1 cellular context compared by ENCODE assay signal in the genomic region with DNA sequence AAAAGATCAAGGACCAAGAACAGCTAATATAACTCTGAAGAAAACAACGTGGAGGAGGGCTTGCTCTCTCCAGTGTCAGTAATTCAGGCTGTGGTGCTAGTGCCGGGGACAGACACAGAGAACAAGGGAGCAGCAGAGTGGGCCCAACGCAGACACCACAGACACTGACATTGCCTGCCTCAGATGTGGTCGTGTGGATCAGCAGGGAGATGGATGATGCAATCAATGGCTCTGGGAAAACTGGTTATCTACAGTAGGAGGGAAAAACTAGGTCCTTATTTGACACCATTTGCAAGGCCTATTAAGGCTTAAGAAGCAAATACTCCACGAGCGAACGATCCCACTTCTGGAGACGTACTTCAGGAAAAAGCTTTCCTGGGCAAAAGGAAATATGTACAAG.
TF ChIP-seq lines count a peak whose summit lies in the region.

No MANE protein-coding gene starts in this region.

TF ChIP-seq in GM23338, 12 proteins besides CTCF, POLR2A, EP300 and RAD21 (continued from another document):
- TF ChIP-seq, protein P1, sequence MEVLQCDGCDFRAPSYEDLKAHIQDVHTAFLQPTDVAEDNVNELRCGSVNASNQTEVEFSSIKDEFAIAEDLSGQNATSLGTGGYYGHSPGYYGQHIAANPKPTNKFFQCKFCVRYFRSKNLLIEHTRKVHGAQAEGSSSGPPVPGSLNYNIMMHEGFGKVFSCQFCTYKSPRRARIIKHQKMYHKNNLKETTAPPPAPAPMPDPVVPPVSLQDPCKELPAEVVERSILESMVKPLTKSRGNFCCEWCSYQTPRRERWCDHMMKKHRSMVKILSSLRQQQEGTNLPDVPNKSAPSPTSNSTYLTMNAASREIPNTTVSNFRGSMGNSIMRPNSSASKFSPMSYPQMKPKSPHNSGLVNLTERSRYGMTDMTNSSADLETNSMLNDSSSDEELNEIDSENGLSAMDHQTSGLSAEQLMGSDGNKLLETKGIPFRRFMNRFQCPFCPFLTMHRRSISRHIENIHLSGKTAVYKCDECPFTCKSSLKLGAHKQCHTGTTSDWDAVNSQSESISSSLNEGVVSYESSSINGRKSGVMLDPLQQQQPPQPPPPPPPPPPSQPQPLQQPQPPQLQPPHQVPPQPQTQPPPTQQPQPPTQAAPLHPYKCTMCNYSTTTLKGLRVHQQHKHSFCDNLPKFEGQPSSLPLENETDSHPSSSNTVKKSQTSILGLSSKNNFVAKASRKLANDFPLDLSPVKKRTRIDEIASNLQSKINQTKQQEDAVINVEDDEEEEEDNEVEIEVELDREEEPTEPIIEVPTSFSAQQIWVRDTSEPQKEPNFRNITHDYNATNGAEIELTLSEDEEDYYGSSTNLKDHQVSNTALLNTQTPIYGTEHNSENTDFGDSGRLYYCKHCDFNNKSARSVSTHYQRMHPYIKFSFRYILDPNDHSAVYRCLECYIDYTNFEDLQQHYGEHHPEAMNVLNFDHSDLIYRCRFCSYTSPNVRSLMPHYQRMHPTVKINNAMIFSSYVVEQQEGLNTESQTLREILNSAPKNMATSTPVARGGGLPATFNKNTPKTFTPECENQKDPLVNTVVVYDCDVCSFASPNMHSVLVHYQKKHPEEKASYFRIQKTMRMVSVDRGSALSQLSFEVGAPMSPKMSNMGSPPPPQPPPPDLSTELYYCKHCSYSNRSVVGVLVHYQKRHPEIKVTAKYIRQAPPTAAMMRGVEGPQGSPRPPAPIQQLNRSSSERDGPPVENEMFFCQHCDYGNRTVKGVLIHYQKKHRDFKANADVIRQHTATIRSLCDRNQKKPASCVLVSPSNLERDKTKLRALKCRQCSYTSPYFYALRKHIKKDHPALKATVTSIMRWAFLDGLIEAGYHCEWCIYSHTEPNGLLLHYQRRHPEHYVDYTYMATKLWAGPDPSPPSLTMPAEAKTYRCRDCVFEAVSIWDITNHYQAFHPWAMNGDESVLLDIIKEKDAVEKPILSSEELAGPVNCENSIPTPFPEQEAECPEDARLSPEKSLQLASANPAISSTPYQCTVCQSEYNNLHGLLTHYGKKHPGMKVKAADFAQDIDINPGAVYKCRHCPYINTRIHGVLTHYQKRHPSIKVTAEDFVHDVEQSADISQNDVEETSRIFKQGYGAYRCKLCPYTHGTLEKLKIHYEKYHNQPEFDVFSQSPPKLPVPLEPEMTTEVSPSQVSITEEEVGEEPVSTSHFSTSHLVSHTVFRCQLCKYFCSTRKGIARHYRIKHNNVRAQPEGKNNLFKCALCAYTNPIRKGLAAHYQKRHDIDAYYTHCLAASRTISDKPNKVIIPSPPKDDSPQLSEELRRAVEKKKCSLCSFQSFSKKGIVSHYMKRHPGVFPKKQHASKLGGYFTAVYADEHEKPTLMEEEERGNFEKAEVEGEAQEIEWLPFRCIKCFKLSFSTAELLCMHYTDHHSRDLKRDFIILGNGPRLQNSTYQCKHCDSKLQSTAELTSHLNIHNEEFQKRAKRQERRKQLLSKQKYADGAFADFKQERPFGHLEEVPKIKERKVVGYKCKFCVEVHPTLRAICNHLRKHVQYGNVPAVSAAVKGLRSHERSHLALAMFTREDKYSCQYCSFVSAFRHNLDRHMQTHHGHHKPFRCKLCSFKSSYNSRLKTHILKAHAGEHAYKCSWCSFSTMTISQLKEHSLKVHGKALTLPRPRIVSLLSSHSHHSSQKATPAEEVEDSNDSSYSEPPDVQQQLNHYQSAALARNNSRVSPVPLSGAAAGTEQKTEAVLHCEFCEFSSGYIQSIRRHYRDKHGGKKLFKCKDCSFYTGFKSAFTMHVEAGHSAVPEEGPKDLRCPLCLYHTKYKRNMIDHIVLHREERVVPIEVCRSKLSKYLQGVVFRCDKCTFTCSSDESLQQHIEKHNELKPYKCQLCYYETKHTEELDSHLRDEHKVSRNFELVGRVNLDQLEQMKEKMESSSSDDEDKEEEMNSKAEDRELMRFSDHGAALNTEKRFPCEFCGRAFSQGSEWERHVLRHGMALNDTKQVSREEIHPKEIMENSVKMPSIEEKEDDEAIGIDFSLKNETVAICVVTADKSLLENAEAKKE (CRISPR knock-in tag; IDR thresholded peaks at IDR 0.05) = no peak
- TF ChIP-seq EZH2phosphoT487 (IDR thresholded peaks at IDR 0.05; ENCODE audit: unreplicated experiment) (no peak), ZNF114 (CRISPR knock-in tag; IDR thresholded peaks at IDR 0.05) (no peak), ZNF331 (CRISPR knock-in tag; IDR thresholded peaks at IDR 0.05; ENCODE audit: low read depth) (no peak), NANOG (IDR thresholded peaks at IDR 0.05; ENCODE audit: borderline replicate concordance) (no peak), STAT1 (IDR thresholded peaks at IDR 0.05; ENCODE audit: unreplicated experiment) (no peak), JUNB (IDR thresholded peaks at IDR 0.05; ENCODE audit: unreplicated experiment) (no peak), POLR2AphosphoS5 (IDR thresholded peaks at IDR 0.05; ENCODE audit: low read depth) (no peak), EZH2 (IDR thresholded peaks at IDR 0.05; ENCODE audit: low read depth, unreplicated experiment) (no peak), CREB1 (CRISPR knock-in tag; IDR thresholded peaks at IDR 0.05; ENCODE audit: low read depth) (no peak)
- TF ChIP-seq, protein P2, sequence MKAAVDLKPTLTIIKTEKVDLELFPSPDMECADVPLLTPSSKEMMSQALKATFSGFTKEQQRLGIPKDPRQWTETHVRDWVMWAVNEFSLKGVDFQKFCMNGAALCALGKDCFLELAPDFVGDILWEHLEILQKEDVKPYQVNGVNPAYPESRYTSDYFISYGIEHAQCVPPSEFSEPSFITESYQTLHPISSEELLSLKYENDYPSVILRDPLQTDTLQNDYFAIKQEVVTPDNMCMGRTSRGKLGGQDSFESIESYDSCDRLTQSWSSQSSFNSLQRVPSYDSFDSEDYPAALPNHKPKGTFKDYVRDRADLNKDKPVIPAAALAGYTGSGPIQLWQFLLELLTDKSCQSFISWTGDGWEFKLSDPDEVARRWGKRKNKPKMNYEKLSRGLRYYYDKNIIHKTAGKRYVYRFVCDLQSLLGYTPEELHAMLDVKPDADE (IDR thresholded peaks at IDR 0.05) = no peak
